ENCODE assay signal across 4 cellular contexts in the genomic region with DNA sequence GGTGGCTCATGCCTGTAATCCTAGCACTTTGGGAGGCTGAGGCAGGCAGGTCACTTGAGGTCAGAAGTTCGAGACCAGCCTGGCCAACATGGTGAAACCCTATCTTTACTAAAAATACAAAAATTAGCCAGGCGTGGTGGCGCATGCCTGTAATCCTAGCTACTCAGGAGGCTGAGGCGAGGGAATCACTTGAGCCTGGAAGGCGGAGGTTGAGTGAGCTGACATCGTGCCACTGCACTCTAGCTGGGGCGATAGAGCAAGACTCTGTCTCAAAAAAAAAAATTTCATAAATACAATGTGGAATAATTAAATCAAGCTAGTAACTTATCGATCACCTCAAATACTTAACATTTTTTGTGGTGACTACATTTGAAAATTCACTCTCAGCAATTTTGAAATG. TPM values are rescaled to one million over a fixed set of nuclear protein-coding genes. Genes with fewer than 3 reads are reported as not detected.
DNase-seq lines count a peak whose midpoint lies in the region; ATAC-seq, FAIRE-seq and TF ChIP-seq lines count a peak whose summit lies in the region.
"Not testable (repeated sequence)": the region's sequence is repeated elsewhere in the genome, so short reads cannot be mapped to it uniquely, and the experiment has no call there.

No MANE protein-coding gene starts in this region.

- peaks cover 28% of the 10 kb centered on the region for H4K20me1 ChIP-seq in K562 (replicated peaks; ENCODE audit: control insufficient read depth, insufficient read depth, low read length)

- not testable (repeated sequence) for H3K27me3 ChIP-seq in K562 (ENCODE audit: control insufficient read depth in 2 of 2, insufficient read depth in 2 of 2, low read length in 2 of 2); thyroid gland

- not testable (repeated sequence) for H3K4me2 ChIP-seq in A549; K562 (ENCODE audit: insufficient read depth, low read length)

- not testable (repeated sequence) for BruUV-seq in K562 (replicated peaks; lab: Mats Ljungman, UMichigan)

- not testable (repeated sequence) for DNase-seq in A549 (ENCODE audit: low read depth in 1 of 2, low spot score in 1 of 2); K562 (ENCODE audit: extremely low read depth in 1 of 4, low spot score in 3 of 4)
- DNase-seq in left kidney (ENCODE audit: low read depth, low spot score), result peak; percentile 55
- DNase-seq in thyroid gland, result peak; percentile 35 to 60

- not testable (repeated sequence) for TF ChIP-seq CTCF in A549 (IDR thresholded peaks at IDR 0.05); K562 (IDR thresholded peaks at IDR 0.05 in 2 of 3, conservative IDR thresholded peaks at IDR 0.05 in 1 of 3; ENCODE audit: insufficient read depth in 2 of 3, low read depth in 1 of 3, low read length in 3 of 3); thyroid gland (IDR thresholded peaks at IDR 0.05)

- not testable (repeated sequence) for H3K27ac ChIP-seq in A549; K562 (ENCODE audit: extremely low read depth, low read depth, low read length); thyroid gland

- intact Hi-C loops in K562 (cut with micrococcal nuclease); thyroid gland (cut with DNase I): not testable (repeated sequence)

- not testable (repeated sequence) for H3K9me3 ChIP-seq in A549; K562 (replicated peaks; ENCODE audit: control insufficient read depth, insufficient read depth, low read depth, low read length); thyroid gland

- peaks cover 60% of the 10 kb centered on the region for H3K4me1 ChIP-seq in A549
- H3K4me1 ChIP-seq in K562 (replicated peaks in 1 of 2; ENCODE audit: control insufficient read depth in 2 of 2, insufficient read depth in 2 of 2, low read length in 2 of 2), result peaks cover 18 to 21% of the 10 kb centered on the region in 2 experiments
- H3K4me1 ChIP-seq in thyroid gland, result peaks cover 4 to 20% of the 10 kb centered on the region in 2 donors

- ATAC-seq in A549, K562: not testable (repeated sequence)

- H3K9me1 ChIP-seq in K562 (ENCODE audit: control insufficient read depth, insufficient read depth, low read length), result not testable (repeated sequence)

- H3K4me3 ChIP-seq in A549; K562; thyroid gland (replicated peaks in 1 of 3): not testable (repeated sequence)

- not testable (repeated sequence) for H3K36me3 ChIP-seq in K562 (ENCODE audit: control insufficient read depth, insufficient read depth, low read length); thyroid gland

- WGBS in A549 (ENCODE audit: missing lambda C conversion rate), result 97% methylated on average over 8 of the region's 8 CpGs
- 96% methylated on average over 8 of the region's 8 CpGs for WGBS in K562 (ENCODE audit: insufficient coverage, low coverage, missing lambda C conversion rate)
- WGBS in thyroid gland, 2 donors, result 77% methylated on average over 8 of the region's 8 CpGs

- H2AFZ ChIP-seq in K562 (ENCODE audit: low read depth, low read length), result not testable (repeated sequence)

- not testable (repeated sequence) for FAIRE-seq in A549 (lab: Jason Lieb, UNC); K562 (lab: Jason Lieb, UNC)

- not testable (repeated sequence) for TF ChIP-seq POLR2A in A549 (IDR thresholded peaks at IDR 0.05; ENCODE audit: low read length); K562 (conservative IDR thresholded peaks at IDR 0.05); thyroid gland (IDR thresholded peaks at IDR 0.05)

- TF ChIP-seq EP300 in A549 (IDR thresholded peaks at IDR 0.05); K562 (IDR thresholded peaks at IDR 0.05; ENCODE audit: low read length): not testable (repeated sequence)

- not testable (repeated sequence) for H3K9ac ChIP-seq in K562 (ENCODE audit: insufficient read depth in 1 of 2, low read depth in 2 of 2, low read length in 2 of 2)

- TF ChIP-seq RAD21 in A549 (conservative IDR thresholded peaks at IDR 0.05 in 1 of 2, IDR thresholded peaks at IDR 0.05 in 1 of 2); K562 (CRISPR knock-in tag; conservative IDR thresholded peaks at IDR 0.05 in 1 of 2, IDR thresholded peaks at IDR 0.05 in 1 of 2): not testable (repeated sequence)

- CTCF ChIA-PET in A549 (lab: Yijun Ruan, JAX), result interaction anchor here (1.4 kb wide), 1 partner anchor 25 kb away, joined by 8 read pairs; no protein-coding TSS in a partner anchor
- CTCF ChIA-PET in K562 (lab: Yijun Ruan, JAX; ENCODE audit: low intra/inter-chr PET ratio), result not testable (repeated sequence)

- POLR2A ChIA-PET in A549 (lab: Yijun Ruan, JAX), result not testable (repeated sequence)
- POLR2A ChIA-PET in K562 (lab: Yijun Ruan, JAX), result interaction anchor here (0.9 kb wide), 1 partner anchor 10 kb away, joined by 3 read pairs; no protein-coding TSS in a partner anchor

- peaks cover 86% of the 10 kb centered on the region for H3K79me2 ChIP-seq in K562 (ENCODE audit: control insufficient read depth, insufficient read depth, low read length)

- in situ Hi-C loops in K562 (cut with MboI), result not testable (repeated sequence)

RNA-seq across cellular contexts. Expression of gene RNF121, which starts 23.7 kb away (rescaled TPM):
- polyA plus RNA-seq in A549 (2011; rRNA removed) (102 and 105 TPM in 2 replicates), A549 (2017; fragmentation: RNase III; extraction: RNeasy Plus Mini Kit Qiagen cat#74134 plus additional on column Dnase treatment) (79.0 to 87.2 TPM (median 80.3 TPM) in 3 replicates), K562 (2011; rRNA removed) (52.9 and 63.4 TPM in 2 replicates), K562 (2014; fragmentation: Illumina TruSeq; extraction: Trizol) (30.6 and 32.0 TPM in 2 replicates), K562 (2014; fragmentation: Nextera tagmentation; extraction: Ambion mirVana) (10 to 100 TPM in 1 of 2 experiments, 1 to 10 TPM in 1; 8.0 to 11.4 TPM), K562 (2014; rRNA removed) (25.8 and 33.5 TPM in 2 replicates)
- polyA plus RNA-seq in A549 (2012; cell fraction: cytosol; rRNA removed), result 81.5 and 94.2 TPM in 2 replicates
- 108 and 144 TPM in 2 replicates for polyA plus RNA-seq in A549 (2012; cell fraction: nucleus; rRNA removed)
- polyA minus RNA-seq in A549 (2011; rRNA and poly(A)+ RNA removed), result 132 and 152 TPM in 2 replicates
- total RNA-seq in K562 (2011; cell fraction: chromatin; rRNA removed; ENCODE audit: low replicate concordance), result 158 and 240 TPM in 2 replicates
- total RNA-seq in K562 (2011; cell fraction: nucleolus; rRNA removed), result 142 and 158 TPM in 2 replicates
- 145 and 161 TPM in 2 replicates for total RNA-seq in K562 (2011; cell fraction: nucleoplasm; rRNA removed)
- total RNA-seq in K562 (2014; rRNA removed) (20.5 and 22.9 TPM in 2 replicates), K562 (2014; rRNA removed; fragmentation: Illumina TruSeq; extraction: Trizol) (16.9 and 17.9 TPM in 2 replicates), K562 (2015; rRNA removed; fragmentation: Illumina TruSeq; extraction: Trizol) (17.1 and 18.0 TPM in 2 replicates), K562 (2021) (30.9 and 32.4 TPM in 2 replicates), thyroid gland (10 to 100 TPM; 41.9 to 64.4 (median 54.7) TPM)
- polyA plus RNA-seq in K562 (2011; cell fraction: cytosol; rRNA removed), result 47.7 and 51.1 TPM in 2 replicates
- polyA plus RNA-seq in K562 (2011; cell fraction: nucleus; rRNA removed), result 109 and 124 TPM in 2 replicates
- 25.9 and 41.7 TPM in 2 replicates for polyA plus RNA-seq in K562 (2012)
- polyA minus RNA-seq in K562 (2011; rRNA and poly(A)+ RNA removed), result 84.5 and 88.1 TPM in 2 replicates
- 23.1 and 35.7 TPM in 2 replicates for polyA minus RNA-seq in K562 (2011; cell fraction: cytosol; rRNA and poly(A)+ RNA removed)
- 42.8 and 64.2 TPM in 2 replicates for polyA minus RNA-seq in K562 (2011; cell fraction: nucleus; rRNA and poly(A)+ RNA removed)

RNA-seq across cellular contexts. Expression of gene XNDC1N, which starts 24.1 kb away (rescaled TPM):
- polyA plus RNA-seq in A549 (2011; rRNA removed), result 6.9 and 7.6 TPM in 2 replicates
- polyA plus RNA-seq in A549 (2012; cell fraction: cytosol; rRNA removed), result 3.5 and 5.2 TPM in 2 replicates
- 4.0 and 9.9 TPM in 2 replicates for polyA plus RNA-seq in A549 (2012; cell fraction: nucleus; rRNA removed)
- 4.3 to 5.0 TPM (median 4.9 TPM) in 3 replicates for polyA plus RNA-seq in A549 (2017; fragmentation: RNase III; extraction: RNeasy Plus Mini Kit Qiagen cat#74134 plus additional on column Dnase treatment)
- polyA minus RNA-seq in A549 (2011; rRNA and poly(A)+ RNA removed), result 27.9 and 28.7 TPM in 2 replicates
- total RNA-seq in K562 (2011; cell fraction: chromatin; rRNA removed; ENCODE audit: low replicate concordance), result 66.4 and 79.0 TPM in 2 replicates
- 40.9 and 41.0 TPM in 2 replicates for total RNA-seq in K562 (2011; cell fraction: nucleolus; rRNA removed)
- 48.5 and 50.4 TPM in 2 replicates for total RNA-seq in K562 (2011; cell fraction: nucleoplasm; rRNA removed)
- 6.8 and 8.2 TPM in 2 replicates for total RNA-seq in K562 (2014; rRNA removed)
- total RNA-seq in K562 (2014; rRNA removed; fragmentation: Illumina TruSeq; extraction: Trizol), result 9.8 and 11.0 TPM in 2 replicates
- total RNA-seq in K562 (2015; rRNA removed; fragmentation: Illumina TruSeq; extraction: Trizol), result 7.7 and 11.4 TPM in 2 replicates
- 7.8 and 9.5 TPM in 2 replicates for total RNA-seq in K562 (2021)
- 9.7 and 10.2 TPM in 2 replicates for polyA plus RNA-seq in K562 (2011; rRNA removed)
- polyA plus RNA-seq in K562 (2011; cell fraction: cytosol; rRNA removed), result 5.2 and 8.8 TPM in 2 replicates
- 22.9 and 23.3 TPM in 2 replicates for polyA plus RNA-seq in K562 (2011; cell fraction: nucleus; rRNA removed)
- polyA plus RNA-seq in K562 (2012), result 5.6 and 6.2 TPM in 2 replicates
- 6.4 and 6.8 TPM in 2 replicates for polyA plus RNA-seq in K562 (2014; fragmentation: Illumina TruSeq; extraction: Trizol)
- 10 to 100 TPM in 1 of 2 experiments, 1 to 10 TPM in 1; 9.7 to 11.3 TPM for polyA plus RNA-seq in K562 (2014; fragmentation: Nextera tagmentation; extraction: Ambion mirVana)
- 11.1 and 11.5 TPM in 2 replicates for polyA plus RNA-seq in K562 (2014; rRNA removed)
- polyA minus RNA-seq in K562 (2011; rRNA and poly(A)+ RNA removed), result 20.9 and 21.6 TPM in 2 replicates
- 2.3 and 6.0 TPM in 2 replicates for polyA minus RNA-seq in K562 (2011; cell fraction: cytosol; rRNA and poly(A)+ RNA removed)
- 41.5 and 55.6 TPM in 2 replicates for polyA minus RNA-seq in K562 (2011; cell fraction: nucleus; rRNA and poly(A)+ RNA removed)
- total RNA-seq in thyroid gland, result 10 to 100 TPM; 13.8 to 19.9 (median 16.4) TPM

RNA-seq across cellular contexts. Expression of gene IL18BP, which starts 46.2 kb away (rescaled TPM):
- polyA plus RNA-seq in A549 (2011; rRNA removed), result 7.6 and 7.7 TPM in 2 replicates
- 5.2 and 6.7 TPM in 2 replicates for polyA plus RNA-seq in A549 (2012; cell fraction: cytosol; rRNA removed)
- 61.1 and 61.2 TPM in 2 replicates for polyA plus RNA-seq in A549 (2012; cell fraction: nucleus; rRNA removed)
- polyA plus RNA-seq in A549 (2017; fragmentation: RNase III; extraction: RNeasy Plus Mini Kit Qiagen cat#74134 plus additional on column Dnase treatment), result 6.0 to 7.9 TPM (median 6.6 TPM) in 3 replicates
- polyA minus RNA-seq in A549 (2011; rRNA and poly(A)+ RNA removed), result 8.7 and 15.0 TPM in 2 replicates
- 50.1 and 71.5 TPM in 2 replicates for total RNA-seq in K562 (2011; cell fraction: chromatin; rRNA removed; ENCODE audit: low replicate concordance)
- 32.2 and 35.4 TPM in 2 replicates for total RNA-seq in K562 (2011; cell fraction: nucleolus; rRNA removed)
- 35.9 and 50.0 TPM in 2 replicates for total RNA-seq in K562 (2011; cell fraction: nucleoplasm; rRNA removed)
- 2.1 and 2.9 TPM in 2 replicates for total RNA-seq in K562 (2014; rRNA removed)
- total RNA-seq in K562 (2014; rRNA removed; fragmentation: Illumina TruSeq; extraction: Trizol), result 2.7 and 3.2 TPM in 2 replicates
- 3.2 and 3.5 TPM in 2 replicates for total RNA-seq in K562 (2015; rRNA removed; fragmentation: Illumina TruSeq; extraction: Trizol)
- total RNA-seq in K562 (2021), result 5.2 and 9.4 TPM in 2 replicates
- 6.4 and 10.7 TPM in 2 replicates for polyA plus RNA-seq in K562 (2011; rRNA removed)
- polyA plus RNA-seq in K562 (2011; cell fraction: cytosol; rRNA removed), result 9.9 and 10.0 TPM in 2 replicates
- polyA plus RNA-seq in K562 (2011; cell fraction: nucleus; rRNA removed), result 56.7 and 61.5 TPM in 2 replicates
- polyA plus RNA-seq in K562 (2012), result 5.7 and 12.3 TPM in 2 replicates
- 6.1 TPM in 2 replicates for polyA plus RNA-seq in K562 (2014; fragmentation: Illumina TruSeq; extraction: Trizol)
- polyA plus RNA-seq in K562 (2014; fragmentation: Nextera tagmentation; extraction: Ambion mirVana), result under 1 TPM; 0.34 to 0.35 TPM
- 6.3 and 7.2 TPM in 2 replicates for polyA plus RNA-seq in K562 (2014; rRNA removed)
- polyA minus RNA-seq in K562 (2011; rRNA and poly(A)+ RNA removed), result 9.5 and 10.0 TPM in 2 replicates
- 2.2 and 3.4 TPM in 2 replicates for polyA minus RNA-seq in K562 (2011; cell fraction: cytosol; rRNA and poly(A)+ RNA removed)
- polyA minus RNA-seq in K562 (2011; cell fraction: nucleus; rRNA and poly(A)+ RNA removed), result 11.3 and 13.7 TPM in 2 replicates
- 10 to 100 TPM in 2 of 4 donors, 1 to 10 TPM in 2; 7.6 to 12.1 (median 9.5) TPM for total RNA-seq in thyroid gland
